Comparison of ENCODE assay signal across 8 cellular contexts in genomic region chr19:862529-863304, GRCh38. TPM values are rescaled to one million over a fixed set of nuclear protein-coding genes. Genes with fewer than 3 reads are reported as not detected.
DNase-seq lines count a peak whose midpoint lies in the region; ATAC-seq and TF ChIP-seq lines count a peak whose summit lies in the region.

No MANE protein-coding gene starts in this region.

- 17 to 27% (median 20%) methylated on average over 44 to 51 of the region's 51 CpGs for WGBS in heart left ventricle, 4 donors

- H3K4me3 ChIP-seq in heart left ventricle, result peak overlapping the region in 1 of 12 donors; percentile 47

- no peak for TF ChIP-seq CTCF in heart left ventricle (IDR thresholded peaks at IDR 0.05)

- H3K4me1 ChIP-seq in heart left ventricle, result peaks cover 0 to 42% (median 4%) of the 10 kb centered on the region in 12 donors

- TF ChIP-seq POLR2A in heart left ventricle (IDR thresholded peaks at IDR 0.05), result no peak

- peak overlapping the region in 1 of 12 donors; percentile 84 for H3K27ac ChIP-seq in heart left ventricle

- DNase-seq in ELF-1 (ENCODE audit: low read depth, low spot score), result peak; percentile 85
- DNase-seq in RPMI7951 (ENCODE audit: low read depth), result peak; percentile 58
- peak; percentile 73 for DNase-seq in activated effector memory CD4-positive, alpha-beta T cell treated with Interleukin-2 at 50 U/mL for 16 hours
- peak in 3 of 5 donors; percentile 46 to 83 (median 67) for DNase-seq in heart left ventricle
- DNase-seq in stimulated activated CD4-positive, alpha-beta T cell treated with anti-CD3 and anti-CD28 coated beads, Interleukin-1b, Interleukin-23, amount 100 ng/mL, for 24 hours (ENCODE audit: low read depth in 4 of 4, low spot score in 1 of 4), result peak; percentile 40 to 69 (median 60)
- no peak for DNase-seq in occipital lobe (lab: John Stamatoyannopoulos, UW)
- DNase-seq in middle frontal gyrus (ENCODE audit: extremely low spot score, low spot score), result no peak

- H3K36me3 ChIP-seq in heart left ventricle, result peaks cover 0 to 6% (median 2%) of the 10 kb centered on the region in 9 donors

- peaks cover 0 to 48% (median 17%) of the 10 kb centered on the region in 9 donors for H3K27me3 ChIP-seq in heart left ventricle

- intact Hi-C loops in heart left ventricle (cut with DNase I), result loop anchor here in 6 of 10 donors (2.0 to 10.0 kb wide), 5 partner anchors 50 to 122 kb away; partner anchors contain the start of genes R3HDM4 (in 3 of the 6) and WDR18 (in 1 of the 6)

- no peaks in the 10 kb centered on the region for H3K9me3 ChIP-seq in heart left ventricle

- ATAC-seq in heart left ventricle (peak in 2 of 4 donors; percentile 17 to 30), GM19035 (IDR thresholded peaks at IDR 0.05; ENCODE audit: unreplicated experiment) (no peak)

RNA-seq across cellular contexts. Expression of gene CFD, which starts 3.3 kb away (rescaled TPM):
- 0.29 and 0.60 TPM in 2 replicates for total RNA-seq in RPMI7951 (2014; rRNA removed; shearing (Covaris generic))
- total RNA-seq in heart left ventricle (100 to 1,000 TPM in 4 of 9 donors, 10 to 100 TPM in 5; 24.2 to 586 (median 84.5) TPM), occipital lobe (2.8 TPM)
- 100 to 1,000 TPM; 123 to 262 TPM for polyA plus RNA-seq in heart left ventricle

RNA-seq across cellular contexts. Expression of gene ELANE, which starts 10.6 kb away (rescaled TPM):
- total RNA-seq in RPMI7951 (2014; rRNA removed; shearing (Covaris generic)), result not detected in 2 replicates
- total RNA-seq in heart left ventricle, result 1 to 10 TPM in 2 of 9 donors, under 1 TPM in 2, not detected in 5; 0.42 to 1.8 (median 1.3) TPM
- 1 to 10 TPM in 1 of 2 donors, under 1 TPM in 1; 0.53 to 1.4 TPM for polyA plus RNA-seq in heart left ventricle
- total RNA-seq in occipital lobe, result not detected

RNA-seq across cellular contexts. Expression of gene PRTN3, which starts 21.9 kb away (rescaled TPM):
- total RNA-seq in RPMI7951 (2014; rRNA removed; shearing (Covaris generic)), result not detected in 2 replicates
- under 1 TPM in 1 of 9 donors, not detected in 8; 0.40 TPM for total RNA-seq in heart left ventricle
- polyA plus RNA-seq in heart left ventricle, result under 1 TPM in 1 of 2 donors, not detected in 1; 0.11 TPM
- not detected for total RNA-seq in occipital lobe

RNA-seq across cellular contexts. Expression of gene MED16, which starts 30.3 kb away (rescaled TPM):
- 15.1 and 16.5 TPM in 2 replicates for total RNA-seq in RPMI7951 (2014; rRNA removed; shearing (Covaris generic))
- total RNA-seq in heart left ventricle (10 to 100 TPM; 17.5 to 41.9 (median 28.5) TPM), occipital lobe (17.9 TPM)
- 10 to 100 TPM; 19.8 to 25.6 TPM for polyA plus RNA-seq in heart left ventricle

RNA-seq across cellular contexts. Expression of gene RNU6-9, which starts 30.6 kb away (rescaled TPM):
- total RNA-seq in RPMI7951 (2014; rRNA removed; shearing (Covaris generic)), result not detected in 2 replicates
- total RNA-seq in heart left ventricle, result not detected
- not detected for polyA plus RNA-seq in heart left ventricle
- total RNA-seq in occipital lobe, result not detected

Comparison
In these comparisons a context has a peak if more than half of its experiments do, and no peak if none do; other contexts are left out.
1. DNase-seq: peak in ELF-1 (single experiment), RPMI7951 (single experiment), activated effector memory CD4-positive, alpha-beta T cell treated with Interleukin-2 at 50 U/mL for 16 hours (single experiment), heart left ventricle (3 of 5) and stimulated activated CD4-positive, alpha-beta T cell treated with anti-CD3 and anti-CD28 coated beads, Interleukin-1b, Interleukin-23, amount 100 ng/mL, for 24 hours (4 of 4); none in occipital lobe (single experiment) and middle frontal gyrus (single experiment).